ENCODE assay signal across 8 cellular contexts in genomic region chr3:139935071-139935865, GRCh38. TPM values are rescaled to one million over a fixed set of nuclear protein-coding genes. Genes with fewer than 3 reads are reported as not detected.
DNase-seq lines count a peak whose midpoint lies in the region; ATAC-seq lines count a peak whose summit lies in the region.

TSS of gene CLSTN2 (plus strand) at chr3:139935185.

- peaks cover 5% of the 10 kb centered on the region for H3K4me1 Mint-ChIP-seq in activated naive CD8-positive, alpha-beta T cell treated with anti-CD3 and anti-CD28 coated beads, Interleukin-2, amount 50 U/mL, for 24 hours

- no peak within 1 kb of the TSS for H3K4me3 Mint-ChIP-seq in activated naive CD8-positive, alpha-beta T cell treated with anti-CD3 and anti-CD28 coated beads, Interleukin-2, amount 50 U/mL, for 24 hours

- no peak within 1 kb of the TSS for H3K27ac Mint-ChIP-seq in activated naive CD8-positive, alpha-beta T cell treated with anti-CD3 and anti-CD28 coated beads, Interleukin-2, amount 50 U/mL, for 24 hours

- H3K9me3 Mint-ChIP-seq in activated naive CD8-positive, alpha-beta T cell treated with anti-CD3 and anti-CD28 coated beads, Interleukin-2, amount 50 U/mL, for 24 hours = no peaks in the 10 kb centered on the region

- peaks cover 55% of the 10 kb centered on the region for H3K27me3 Mint-ChIP-seq in activated naive CD8-positive, alpha-beta T cell treated with anti-CD3 and anti-CD28 coated beads, Interleukin-2, amount 50 U/mL, for 24 hours

- no peaks in the 10 kb centered on the region for H3K36me3 Mint-ChIP-seq in activated naive CD8-positive, alpha-beta T cell treated with anti-CD3 and anti-CD28 coated beads, Interleukin-2, amount 50 U/mL, for 24 hours (ENCODE audit: low read depth)

- intact Hi-C loops in left ventricle myocardium superior (cut with micrococcal nuclease) (loop anchor here (10.0 kb wide), 1 partner anchor 220 kb away; no protein-coding TSS in a partner anchor), posterior vena cava (cut with DNase I) (loop anchor here in 1 of 2 donors (10.0 kb wide), 1 partner anchor 800 kb away; no protein-coding TSS in a partner anchor)

- ATAC-seq in GM21360 (IDR thresholded peaks at IDR 0.05; ENCODE audit: unreplicated experiment) (peak; percentile 67), left ventricle myocardium superior (peak; percentile 91), GM18858 (IDR thresholded peaks at IDR 0.05; ENCODE audit: unreplicated experiment) (no peak), HG03095 (IDR thresholded peaks at IDR 0.05; ENCODE audit: unreplicated experiment) (no peak)
- peak; percentile 67 for ATAC-seq in activated naive CD8-positive, alpha-beta T cell treated with anti-CD3 and anti-CD28 coated beads, Interleukin-2, amount 50 U/mL, for 24 hours

- DNase-seq in D341Med (ENCODE audit: low spot score) (peak; percentile 80), NCI-H1694 treated with DMSO at 0.1 percent for 48 hours (lab: John Stamatoyannopoulos, UW) (peak; percentile 54), left ventricle myocardium superior (peak; percentile 89), posterior vena cava (ENCODE audit: low spot score) (peak; percentile 91)
- DNase-seq in activated naive CD8-positive, alpha-beta T cell treated with anti-CD3 and anti-CD28 coated beads, Interleukin-2, amount 50 U/mL, for 24 hours = peak; percentile 22

RNA-seq across cellular contexts. Expression of gene CLSTN2, which starts in this region (rescaled TPM):
- 4.9 TPM for total RNA-seq in left ventricle myocardium superior
- 10 to 100 TPM; 22.2 to 28.0 TPM for total RNA-seq in posterior vena cava

Comparison
In these comparisons a context has a peak if more than half of its experiments do, and no peak if none do; other contexts are left out.
1. DNase-seq: peak in every context shown above with its lines; median percentile 91 in posterior vena cava; 89 in left ventricle myocardium superior; 80 in D341Med; 54 in NCI-H1694 treated with DMSO at 0.1 percent for 48 hours; 22 in activated naive CD8-positive, alpha-beta T cell treated with anti-CD3 and anti-CD28 coated beads, Interleukin-2, amount 50 U/mL, for 24 hours.
2. ATAC-seq: peak in GM21360 (single experiment), activated naive CD8-positive, alpha-beta T cell treated with anti-CD3 and anti-CD28 coated beads, Interleukin-2, amount 50 U/mL, for 24 hours (single experiment) and left ventricle myocardium superior (single experiment); none in GM18858 (single experiment) and HG03095 (single experiment).